Comparison of ENCODE assay signal across 2 cellular contexts in the genomic region with DNA sequence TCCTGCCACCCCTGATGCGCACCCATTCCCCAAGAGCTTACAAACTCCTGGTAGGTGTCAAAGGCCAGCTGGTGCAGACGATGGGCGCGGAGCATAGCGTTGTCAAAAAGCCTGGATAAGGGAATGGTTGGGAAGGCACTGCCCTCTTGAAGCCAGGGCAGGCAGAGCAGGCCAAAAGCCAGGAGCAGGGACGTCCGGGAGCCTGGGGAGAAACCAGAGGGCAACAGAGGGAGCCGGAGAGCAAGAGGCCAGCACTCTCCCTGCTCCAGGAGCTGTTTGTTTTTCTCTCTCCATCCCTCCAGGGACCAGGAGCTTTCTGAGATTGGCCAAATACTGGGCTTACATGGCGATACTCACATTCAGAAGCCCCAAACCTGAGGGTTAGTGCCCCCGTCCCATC.
TF ChIP-seq lines count a peak whose summit lies in the region.

No MANE protein-coding gene starts in this region.

TF ChIP-seq in HCT116, 20 proteins besides CTCF, POLR2A, EP300 and RAD21:
- no peak for TF ChIP-seq ELF1 (IDR thresholded peaks at IDR 0.05; ENCODE audit: borderline replicate concordance, low read depth)

TF ChIP-seq in H1, 55 proteins besides CTCF, POLR2A, EP300 and RAD21:
- no peak for TF ChIP-seq RXRA (IDR thresholded peaks at IDR 0.05; ENCODE audit: insufficient read depth, low read depth, low read length)
- TF ChIP-seq CBX5 (IDR thresholded peaks at IDR 0.05; ENCODE audit: low read depth, low read length) = no peak
- TF ChIP-seq CREB1 (IDR thresholded peaks at IDR 0.05) = no peak
- no peak for TF ChIP-seq KDM5A (IDR thresholded peaks at IDR 0.05; ENCODE audit: low read length)
- TF ChIP-seq, protein P1, sequence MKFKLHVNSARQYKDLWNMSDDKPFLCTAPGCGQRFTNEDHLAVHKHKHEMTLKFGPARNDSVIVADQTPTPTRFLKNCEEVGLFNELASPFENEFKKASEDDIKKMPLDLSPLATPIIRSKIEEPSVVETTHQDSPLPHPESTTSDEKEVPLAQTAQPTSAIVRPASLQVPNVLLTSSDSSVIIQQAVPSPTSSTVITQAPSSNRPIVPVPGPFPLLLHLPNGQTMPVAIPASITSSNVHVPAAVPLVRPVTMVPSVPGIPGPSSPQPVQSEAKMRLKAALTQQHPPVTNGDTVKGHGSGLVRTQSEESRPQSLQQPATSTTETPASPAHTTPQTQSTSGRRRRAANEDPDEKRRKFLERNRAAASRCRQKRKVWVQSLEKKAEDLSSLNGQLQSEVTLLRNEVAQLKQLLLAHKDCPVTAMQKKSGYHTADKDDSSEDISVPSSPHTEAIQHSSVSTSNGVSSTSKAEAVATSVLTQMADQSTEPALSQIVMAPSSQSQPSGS (IDR thresholded peaks at IDR 0.05; ENCODE audit: low read length) = no peak
- no peak for TF ChIP-seq CHD2 (IDR thresholded peaks at IDR 0.05; ENCODE audit: low read length)
- TF ChIP-seq, protein P2, sequence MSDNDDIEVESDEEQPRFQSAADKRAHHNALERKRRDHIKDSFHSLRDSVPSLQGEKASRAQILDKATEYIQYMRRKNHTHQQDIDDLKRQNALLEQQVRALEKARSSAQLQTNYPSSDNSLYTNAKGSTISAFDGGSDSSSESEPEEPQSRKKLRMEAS (IDR thresholded peaks at IDR 0.05) = no peak
- peak; percentile 33 to 54; a peak in 1 of 4 replicates for TF ChIP-seq SIN3A (conservative IDR thresholded peaks at IDR 0.05 in 1 of 2, IDR thresholded peaks at IDR 0.05 in 1 of 2; ENCODE audit: low read depth in 1 of 2, low read length in 2 of 2)
- TF ChIP-seq SRF (IDR thresholded peaks at IDR 0.05; ENCODE audit: low read depth, low read length) = no peak
- no peak for TF ChIP-seq POU5F1 (IDR thresholded peaks at IDR 0.05; ENCODE audit: low read depth, low read length)
- TF ChIP-seq BCL11A (IDR thresholded peaks at IDR 0.05; ENCODE audit: low read depth in 2 of 2, low read length in 2 of 2) = no peak
- no peak for TF ChIP-seq NRF1 (IDR thresholded peaks at IDR 0.05; ENCODE audit: low read depth, low read length)
- no peak for TF ChIP-seq KDM1A (IDR thresholded peaks at IDR 0.05; ENCODE audit: borderline replicate concordance, low read length)
- no peak for TF ChIP-seq MAFK (IDR thresholded peaks at IDR 0.05; ENCODE audit: low read depth, low read length)
- TF ChIP-seq TCF12 (IDR thresholded peaks at IDR 0.05; ENCODE audit: low read depth, low read length) = no peak
- TF ChIP-seq SP4 (IDR thresholded peaks at IDR 0.05; ENCODE audit: low read length) = no peak
- TF ChIP-seq, protein P3, sequence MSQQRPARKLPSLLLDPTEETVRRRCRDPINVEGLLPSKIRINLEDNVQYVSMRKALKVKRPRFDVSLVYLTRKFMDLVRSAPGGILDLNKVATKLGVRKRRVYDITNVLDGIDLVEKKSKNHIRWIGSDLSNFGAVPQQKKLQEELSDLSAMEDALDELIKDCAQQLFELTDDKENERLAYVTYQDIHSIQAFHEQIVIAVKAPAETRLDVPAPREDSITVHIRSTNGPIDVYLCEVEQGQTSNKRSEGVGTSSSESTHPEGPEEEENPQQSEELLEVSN (IDR thresholded peaks at IDR 0.05) = no peak
- TF ChIP-seq JUN (IDR thresholded peaks at IDR 0.05; ENCODE audit: low read depth, low read length) = no peak
- TF ChIP-seq BACH1 (IDR thresholded peaks at IDR 0.05; ENCODE audit: low read length) = no peak
- no peak for TF ChIP-seq TAF1 (IDR thresholded peaks at IDR 0.05; ENCODE audit: low read depth, low read length)
- TF ChIP-seq PHF8 (conservative IDR thresholded peaks at IDR 0.05; ENCODE audit: low read depth, low read length) = no peak
- TF ChIP-seq EGR1 (IDR thresholded peaks at IDR 0.05; ENCODE audit: borderline replicate concordance, low read depth, low read length) = peak; percentile 75
- no peak for TF ChIP-seq SP2 (IDR thresholded peaks at IDR 0.05; ENCODE audit: low read length)
- TF ChIP-seq TAF7 (optimal IDR thresholded peaks at IDR 0.05; ENCODE audit: borderline replicate concordance, low read depth, low read length) = no peak
- TF ChIP-seq YY1 (IDR thresholded peaks at IDR 0.05; ENCODE audit: low read depth, low read length) = 0 out of 2 replicates have a peak, but pooled peaks have one; percentile 20
- no peak for TF ChIP-seq FOSL1 (IDR thresholded peaks at IDR 0.05; ENCODE audit: insufficient read depth, low read depth, low read length)
- TF ChIP-seq RNF2 (IDR thresholded peaks at IDR 0.05; ENCODE audit: borderline replicate concordance, low read depth, low read length, missing control alignments, poor library complexity, severe bottlenecking) = no peak
- TF ChIP-seq CBX8 (IDR thresholded peaks at IDR 0.05; ENCODE audit: borderline replicate concordance, low read depth, low read length) = no peak
- TF ChIP-seq SP1 (IDR thresholded peaks at IDR 0.05; ENCODE audit: low read depth, low read length) = peak; percentile 88
- no peak for TF ChIP-seq TBP (IDR thresholded peaks at IDR 0.05; ENCODE audit: low read depth, low read length)
